20 cellular contexts compared by ENCODE assay signal in the genomic region with DNA sequence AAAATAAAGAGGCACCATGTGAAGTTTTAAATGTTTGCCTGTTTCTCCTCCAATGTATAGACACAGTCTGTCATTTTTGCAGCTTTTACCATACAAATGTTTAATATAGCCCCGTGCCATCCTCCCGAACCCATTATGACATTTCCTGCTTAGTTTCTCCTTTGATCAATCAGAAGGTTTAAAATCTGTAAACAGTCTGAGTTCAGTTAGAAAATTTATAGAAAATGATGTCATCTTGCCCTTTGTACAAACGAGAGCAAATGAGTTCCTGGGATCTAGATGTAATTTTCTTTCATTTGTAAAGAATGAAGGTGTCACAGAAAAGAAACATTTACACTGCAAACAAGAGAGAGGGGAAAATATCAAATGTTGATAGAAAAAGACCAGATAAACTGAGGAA.
DNase-seq lines count a peak whose midpoint lies in the region; ATAC-seq and TF ChIP-seq lines count a peak whose summit lies in the region.
"Had no signal": no experiment of that assay in that cellular context is flagged by ENCODE, and none has a peak within 500 bp of the region (broad histone marks: within the 10 kb centered on the region; RNA-seq: fewer than 3 reads in every experiment).

No MANE protein-coding gene starts in this region.

- H3K27me3 ChIP-seq in mesenchymal stem cell (ENCODE audit: control insufficient read depth in 1 of 2, insufficient read depth in 1 of 2, low read length in 2 of 2): no peaks in the 10 kb centered on the region
- H3K27me3 ChIP-seq in right atrium auricular region: no peaks in the 10 kb centered on the region
- H3K27me3 ChIP-seq: heart left ventricle, neural progenitor cell, spleen, tibial nerve had no signal

- H3K4me1 ChIP-seq in mesenchymal stem cell (ENCODE audit: control insufficient read depth, insufficient read depth, low read depth, low read length) (no peaks in the 10 kb centered on the region), right atrium auricular region (no peaks in the 10 kb centered on the region)
- H3K4me1 ChIP-seq: A549, neural progenitor cell had no signal

- no peak for DNase-seq in activated CD4-positive, alpha-beta T cell treated with anti-CD3 and anti-CD28 coated beads for 36 hours
- DNase-seq in activated CD4-positive, alpha-beta T cell treated with anti-CD3 and anti-CD28 coated beads for 48 hours: no peak
- DNase-seq in DMS53 treated with DMSO at 0.1 percent for 48 hours (lab: John Stamatoyannopoulos, UW; ENCODE audit: unreplicated experiment) (peak; percentile 5), mesenchymal stem cell (peak; percentile 25), NCI-H526 treated with DMSO at 0.1 percent for 48 hours (lab: John Stamatoyannopoulos, UW) (no peak), GOT3 (lab: John Stamatoyannopoulos, UW) (no peak), right atrium auricular region (ENCODE audit: low spot score) (no peak)
- DNase-seq in activated CD8-positive, alpha-beta T cell treated with anti-CD3 and anti-CD28 coated beads, Interleukin-2, amount 10 ng/mL, durations not matched to agents 7 days and 5 days: no peak
- DNase-seq: amygdala; effector CD8-positive, alpha-beta T cell; heart left ventricle; NCI-H1105 treated with DMSO at 0.1 percent for 48 hours; spleen; SW 1271; WERI-Rb-1 had no signal

- H3K4me3 ChIP-seq in mesenchymal stem cell (ENCODE audit: insufficient read depth in 1 of 2, low read depth in 1 of 2, low read length in 2 of 2) (no peak overlapping the region), right atrium auricular region (no peak overlapping the region)
- H3K4me3 ChIP-seq: A549, heart left ventricle, neural progenitor cell, spleen, tibial nerve had no signal

- WGBS in mesenchymal stem cell: 78% methylated on average over 1 of the region's 3 CpGs

- H2AFZ ChIP-seq in mesenchymal stem cell (ENCODE audit: low read depth, low read length): no peak overlapping the region
- H2AFZ ChIP-seq: neural progenitor cell had no signal

- H3K23ac ChIP-seq in mesenchymal stem cell (ENCODE audit: low read length in 2 of 2): no peak overlapping the region

- H2BK5ac ChIP-seq in mesenchymal stem cell (ENCODE audit: low read depth, low read length, poor library complexity, severe bottlenecking): no peak overlapping the region

- H3K79me1 ChIP-seq in mesenchymal stem cell (replicated peaks; ENCODE audit: low read length, poor library complexity, severe bottlenecking): peaks cover 10% of the 10 kb centered on the region

- ATAC-seq in activated CD4-positive, alpha-beta T cell treated with anti-CD3 and anti-CD28 coated beads for 36 hours: peak; percentile 69
- ATAC-seq in activated CD8-positive, alpha-beta T cell treated with anti-CD3 and anti-CD28 coated beads, Interleukin-2, amount 10 ng/mL, durations not matched to agents 7 days and 5 days: no peak
- ATAC-seq: A549 had no signal

- H3K36me3 ChIP-seq in mesenchymal stem cell (ENCODE audit: control insufficient read depth in 1 of 2, insufficient read depth in 2 of 2, low read depth in 1 of 2, low read length in 2 of 2) (peaks cover 27 to 67% of the 10 kb centered on the region in 2 experiments), right atrium auricular region (peaks cover 25% of the 10 kb centered on the region)
- H3K36me3 ChIP-seq: neural progenitor cell had no signal

- CTCF ChIA-PET in activated CD4-positive, alpha-beta T cell treated with anti-CD3 and anti-CD28 coated beads for 36 hours (lab: Charles Lee): interaction anchor here (1.0 to 1.4 kb wide), 2 partner anchors 12 to 63 kb away, joined by 3 to 8 read pairs; a partner anchor contains a TSS
- CTCF ChIA-PET in activated CD8-positive, alpha-beta T cell treated with anti-CD3 and anti-CD28 coated beads, Interleukin-2, amount 10 ng/mL, durations not matched to agents 7 days and 5 days (lab: Charles Lee): interaction anchor here (0.7 to 2.0 kb wide), 5 partner anchors 11 to 317 kb away, joined by 3 to 11 read pairs (median 3); a partner anchor contains a TSS

- no peaks in the 10 kb centered on the region for H3K9me3 ChIP-seq in mesenchymal stem cell (ENCODE audit: control insufficient read depth, low read length)
- H3K9me3 ChIP-seq in right atrium auricular region: no peaks in the 10 kb centered on the region
- H3K9me3 ChIP-seq: A549, heart left ventricle, spleen, tibial nerve had no signal

- no peak overlapping the region for H3K4ac ChIP-seq in mesenchymal stem cell (ENCODE audit: low read depth in 1 of 2, low read length in 2 of 2)

- peaks cover 25% of the 10 kb centered on the region for H3K4me1 Mint-ChIP-seq in activated CD4-positive, alpha-beta T cell treated with anti-CD3 and anti-CD28 coated beads for 36 hours
- H3K4me1 Mint-ChIP-seq in activated CD8-positive, alpha-beta T cell treated with anti-CD3 and anti-CD28 coated beads, Interleukin-2, amount 10 ng/mL, durations not matched to agents 7 days and 5 days (ENCODE audit: low read depth): peaks cover 12% of the 10 kb centered on the region
- H3K4me1 Mint-ChIP-seq: neural progenitor cell had no signal

- peak overlapping the region; percentile 14 for H3K4me3 Mint-ChIP-seq in activated CD4-positive, alpha-beta T cell treated with anti-CD3 and anti-CD28 coated beads for 36 hours
- no peak overlapping the region for H3K4me3 Mint-ChIP-seq in activated CD8-positive, alpha-beta T cell treated with anti-CD3 and anti-CD28 coated beads, Interleukin-2, amount 10 ng/mL, durations not matched to agents 7 days and 5 days
- H3K4me3 Mint-ChIP-seq: neural progenitor cell had no signal

- no peak for TF ChIP-seq CTCF in right atrium auricular region (IDR thresholded peaks at IDR 0.05)

- no peak overlapping the region for H4K8ac ChIP-seq in mesenchymal stem cell (ENCODE audit: low read length)

- no peaks in the 10 kb centered on the region for H3K9me3 Mint-ChIP-seq in activated CD4-positive, alpha-beta T cell treated with anti-CD3 and anti-CD28 coated beads for 36 hours (ENCODE audit: low read depth)
- H3K9me3 Mint-ChIP-seq in activated CD8-positive, alpha-beta T cell treated with anti-CD3 and anti-CD28 coated beads, Interleukin-2, amount 10 ng/mL, durations not matched to agents 7 days and 5 days (ENCODE audit: insufficient read depth): no peaks in the 10 kb centered on the region
- H3K9me3 Mint-ChIP-seq: memory B cell; neural progenitor cell; stimulated activated memory B cell treated with anti-CD40 and anti-IgM and Interleukin-4, amounts not matched to agents 10 μg/mL and 1 μg/mL and 100 μg/mL, for 72 hours had no signal

- H2BK12ac ChIP-seq in mesenchymal stem cell (ENCODE audit: low read length in 2 of 2): no peak overlapping the region

- POLR2A ChIA-PET in activated CD4-positive, alpha-beta T cell treated with anti-CD3 and anti-CD28 coated beads for 36 hours (lab: Charles Lee): no interaction called here
- POLR2A ChIA-PET in activated CD8-positive, alpha-beta T cell treated with anti-CD3 and anti-CD28 coated beads, Interleukin-2, amount 10 ng/mL, durations not matched to agents 7 days and 5 days (lab: Charles Lee): interaction anchor here (0.6 to 1.8 kb wide), 3 partner anchors 9 to 63 kb away, joined by 3 to 5 read pairs (median 3); a partner anchor contains a TSS

- H2AK5ac ChIP-seq in mesenchymal stem cell (ENCODE audit: low read length, severe bottlenecking): no peak overlapping the region

- intact Hi-C loops in activated CD4-positive, alpha-beta T cell treated with anti-CD3 and anti-CD28 coated beads for 36 hours (cut with DNase I, micrococcal nuclease): no loop called here

- peaks cover 25% of the 10 kb centered on the region for H3K36me3 Mint-ChIP-seq in activated CD4-positive, alpha-beta T cell treated with anti-CD3 and anti-CD28 coated beads for 36 hours (ENCODE audit: low read depth)
- H3K36me3 Mint-ChIP-seq in activated CD8-positive, alpha-beta T cell treated with anti-CD3 and anti-CD28 coated beads, Interleukin-2, amount 10 ng/mL, durations not matched to agents 7 days and 5 days (ENCODE audit: low read depth): peaks cover 38% of the 10 kb centered on the region
- H3K36me3 Mint-ChIP-seq: stimulated activated memory B cell treated with anti-CD40 and anti-IgM and Interleukin-4, amounts not matched to agents 10 μg/mL and 1 μg/mL and 100 μg/mL, for 72 hours had no signal

- no peaks in the 10 kb centered on the region for H3K27me3 Mint-ChIP-seq in activated CD4-positive, alpha-beta T cell treated with anti-CD3 and anti-CD28 coated beads for 36 hours
- no peaks in the 10 kb centered on the region for H3K27me3 Mint-ChIP-seq in activated CD8-positive, alpha-beta T cell treated with anti-CD3 and anti-CD28 coated beads, Interleukin-2, amount 10 ng/mL, durations not matched to agents 7 days and 5 days (ENCODE audit: low read depth)

- H3K9ac ChIP-seq in mesenchymal stem cell (ENCODE audit: low read length): no peak overlapping the region
- H3K9ac ChIP-seq: neural progenitor cell had no signal

- no peak overlapping the region for H2BK120ac ChIP-seq in mesenchymal stem cell (ENCODE audit: low read depth, low read length)

- H2BK15ac ChIP-seq in mesenchymal stem cell (ENCODE audit: low read depth, poor library complexity, severe bottlenecking): no peak overlapping the region

- no peak overlapping the region for H3K18ac ChIP-seq in mesenchymal stem cell (ENCODE audit: low read depth in 1 of 2, low read length in 2 of 2)

- H4K91ac ChIP-seq in mesenchymal stem cell (ENCODE audit: low read length): no peak overlapping the region

- no peak overlapping the region for H3K14ac ChIP-seq in mesenchymal stem cell (ENCODE audit: low read length in 2 of 2)

- no peak overlapping the region for H3K27ac ChIP-seq in mesenchymal stem cell (ENCODE audit: low read length, poor library complexity, severe bottlenecking)
- H3K27ac ChIP-seq in right atrium auricular region: no peak overlapping the region
- H3K27ac ChIP-seq: A549, heart left ventricle, neural progenitor cell, spleen, tibial nerve, WERI-Rb-1 had no signal

- H3K27ac Mint-ChIP-seq in activated CD4-positive, alpha-beta T cell treated with anti-CD3 and anti-CD28 coated beads for 36 hours: peak overlapping the region; percentile 80
- H3K27ac Mint-ChIP-seq in activated CD8-positive, alpha-beta T cell treated with anti-CD3 and anti-CD28 coated beads, Interleukin-2, amount 10 ng/mL, durations not matched to agents 7 days and 5 days: peak overlapping the region; percentile 70
- H3K27ac Mint-ChIP-seq: memory B cell, neural progenitor cell had no signal

- no peak overlapping the region for H3K4me2 ChIP-seq in mesenchymal stem cell (ENCODE audit: low read length, poor library complexity, severe bottlenecking)
- H3K4me2 ChIP-seq: A549, neural progenitor cell had no signal

Comparison
In these comparisons a context has a peak if more than half of its experiments do, and no peak if none do; other contexts are left out.
1. DNase-seq: peak in DMS53 treated with DMSO at 0.1 percent for 48 hours (single experiment) and mesenchymal stem cell (single experiment); none in activated CD4-positive, alpha-beta T cell treated with anti-CD3 and anti-CD28 coated beads for 36 hours (single experiment), activated CD4-positive, alpha-beta T cell treated with anti-CD3 and anti-CD28 coated beads for 48 hours (single experiment), activated CD8-positive, alpha-beta T cell treated with anti-CD3 and anti-CD28 coated beads, Interleukin-2, amount 10 ng/mL, durations not matched to agents 7 days and 5 days (single experiment), NCI-H526 treated with DMSO at 0.1 percent for 48 hours (single experiment), GOT3 (single experiment) and right atrium auricular region (single experiment).